Comparison of ENCODE assay signal across 7 cellular contexts in the genomic region with DNA sequence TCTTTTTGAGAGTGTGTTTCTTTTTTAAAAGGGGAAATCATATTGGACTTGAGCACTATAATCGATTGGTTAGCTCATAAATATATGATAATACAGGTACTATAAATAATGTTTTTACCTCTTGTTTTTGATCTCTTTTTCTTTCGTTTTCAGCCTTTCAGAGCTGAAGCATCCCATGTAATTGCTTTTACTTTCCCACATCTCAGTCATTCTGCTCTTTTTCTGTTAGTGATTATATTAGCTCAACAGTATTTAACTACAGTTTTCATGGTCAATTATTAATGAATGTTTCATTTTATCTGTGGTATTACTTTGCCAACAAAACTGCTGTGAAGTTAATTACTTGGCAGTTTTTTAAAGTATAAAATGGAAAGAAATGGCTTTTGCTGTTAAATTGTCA.
A peak's percentile ranks its signal among the peaks of the same experiment; 100 is the strongest.
DNase-seq lines count a peak whose midpoint lies in the region; ATAC-seq and FAIRE-seq lines count a peak whose summit lies in the region.
"Not testable (repeated sequence)": the region's sequence is repeated elsewhere in the genome, so short reads cannot be mapped to it uniquely, and the experiment has no call there.

No MANE protein-coding gene starts in this region.

- H3K36me3 ChIP-seq in small intestine (ENCODE audit: control insufficient read depth in 2 of 2, insufficient read depth in 2 of 2, low read length in 2 of 2) = not testable (repeated sequence)

- FAIRE-seq in G401.6 (lab: Jason Lieb, UNC) (peak; percentile 27), frontal cortex (lab: Jason Lieb, UNC) (peak; percentile 50), small intestine (lab: Jason Lieb, UNC) (peak; percentile 84)

- ATAC-seq in GM18907 (IDR thresholded peaks at IDR 0.05; ENCODE audit: unreplicated experiment) (peak; percentile 83), GM19467 (IDR thresholded peaks at IDR 0.05; ENCODE audit: unreplicated experiment) (peak; percentile 53), HG03159 (IDR thresholded peaks at IDR 0.05; ENCODE audit: unreplicated experiment) (peak; percentile 70), HG03432 (IDR thresholded peaks at IDR 0.05; ENCODE audit: unreplicated experiment) (peak; percentile 67)

- H3K4me1 ChIP-seq in small intestine (ENCODE audit: control insufficient read depth in 2 of 2, insufficient read depth in 1 of 2, low read depth in 1 of 2, low read length in 1 of 2) = not testable (repeated sequence)

- H3K9me3 ChIP-seq in small intestine (ENCODE audit: control insufficient read depth, low read depth) = not testable (repeated sequence)

- not testable (repeated sequence) for DNase-seq in frontal cortex (ENCODE audit: low spot score in 2 of 2); small intestine

- H3K4me3 ChIP-seq in small intestine (ENCODE audit: low read depth in 1 of 2, low read length in 2 of 2) = not testable (repeated sequence)

- not testable (repeated sequence) for H3K27ac ChIP-seq in small intestine (ENCODE audit: low read depth in 1 of 2, low read length in 1 of 2)

- 37 to 65% (median 42%) methylated on average over 2 of the region's 2 CpGs for WGBS in small intestine, 3 donors

- not testable (repeated sequence) for H3K27me3 ChIP-seq in small intestine (ENCODE audit: control insufficient read depth in 2 of 2, insufficient read depth in 2 of 2, low read length in 2 of 2)
